In genomic region chr9:35748858-35749514, GRCh38 we compare ENCODE assay signal across 8 cellular contexts. TPM values are rescaled to one million over a fixed set of nuclear protein-coding genes. Genes with fewer than 3 reads are reported as not detected.
A peak's percentile ranks its signal among the peaks of the same experiment; 100 is the strongest.
DNase-seq lines count a peak whose midpoint lies in the region; ATAC-seq and TF ChIP-seq lines count a peak whose summit lies in the region.

Gene GBA2 (minus strand): TSS chr9:35749228. CDS start chr9:35748704, 524 bp downstream.
Gene RGP1 (plus strand): TSS chr9:35749287. CDS start chr9:35749756, 469 bp downstream.

- ATAC-seq in DND-41 (ENCODE audit: insufficient read depth, low read depth) (peak; percentile 81), GM21717 (IDR thresholded peaks at IDR 0.05; ENCODE audit: unreplicated experiment) (peak; percentile 71)

- peaks cover 32% of the 10 kb centered on the region for H3K4me1 Mint-ChIP-seq in activated naive CD4-positive, alpha-beta T cell treated with anti-CD3 and anti-CD28 coated beads for 36 hours (ENCODE audit: low read depth)

- H3K4me3 Mint-ChIP-seq in activated naive CD4-positive, alpha-beta T cell treated with anti-CD3 and anti-CD28 coated beads for 36 hours, result peak within 1 kb of the TSS; percentile 89

- intact Hi-C loops in activated naive CD4-positive, alpha-beta T cell treated with anti-CD3 and anti-CD28 coated beads for 36 hours (cut with micrococcal nuclease), result loop anchor here (1.0 to 5.0 kb wide), 7 partner anchors 13 to 632 kb away; partner anchors contain the start of genes ATOSB, CREB3, HINT2 and TLN1
- intact Hi-C loops in tibial artery (cut with DNase I; ENCODE audit: low total_unique reads), result loop anchor here (10.0 kb wide), 1 partner anchor 66 kb away; the partner anchor contains the start of genes HINT2 and SPAG8

- peak within 1 kb of the TSS; percentile 57 for H3K27ac ChIP-seq in DND-41 (ENCODE audit: low read length)
- H3K27ac ChIP-seq in neural cell (ENCODE audit: low read length), result peak within 1 kb of the TSS; percentile 89
- H3K27ac ChIP-seq in tibial artery, result peak within 1 kb of the TSS; percentile 79 to 91

- H3K9me3 Mint-ChIP-seq in activated naive CD4-positive, alpha-beta T cell treated with anti-CD3 and anti-CD28 coated beads for 36 hours, result no peaks in the 10 kb centered on the region

- H3K9ac ChIP-seq in DND-41 (ENCODE audit: low read depth, low read length), result peak within 1 kb of the TSS; percentile 70
- peak within 1 kb of the TSS; percentile 88 for H3K9ac ChIP-seq in neural cell (ENCODE audit: low read length)

- H3K79me2 ChIP-seq in DND-41 (ENCODE audit: insufficient read depth, low read length), result peaks cover 21% of the 10 kb centered on the region
- H3K79me2 ChIP-seq in neural cell (replicated peaks; ENCODE audit: insufficient read depth, low read length), result peaks cover 38% of the 10 kb centered on the region

- no peaks in the 10 kb centered on the region for H3K9me3 ChIP-seq in DND-41 (ENCODE audit: insufficient read depth, low read length, severe bottlenecking)
- H3K9me3 ChIP-seq in neural cell (ENCODE audit: low read length), result no peaks in the 10 kb centered on the region
- H3K9me3 ChIP-seq in tibial artery, result no peaks in the 10 kb centered on the region

- CTCF ChIA-PET in activated naive CD4-positive, alpha-beta T cell treated with anti-CD3 and anti-CD28 coated beads for 36 hours (lab: Charles Lee), result interaction anchor here (0.8 to 7.2 kb wide), 15 partner anchors 7 to 145 kb away, joined by 3 to 59 read pairs (median 5); partner anchors contain the start of genes CREB3, HINT2 and TLN1

- no peaks in the 10 kb centered on the region for H3F3A ChIP-seq in neural cell (ENCODE audit: insufficient read depth, low read length, poor library complexity, severe bottlenecking)

- peaks cover 49% of the 10 kb centered on the region for H3K4me1 ChIP-seq in DND-41 (ENCODE audit: insufficient read depth, low read length)
- peaks cover 0 to 56% (median 47%) of the 10 kb centered on the region in 4 donors for H3K4me1 ChIP-seq in tibial artery

- H3K27me3 Mint-ChIP-seq in activated naive CD4-positive, alpha-beta T cell treated with anti-CD3 and anti-CD28 coated beads for 36 hours (ENCODE audit: low read depth), result no peaks in the 10 kb centered on the region

- no peak for TF ChIP-seq CTCF in DND-41 (IDR thresholded peaks at IDR 0.05; ENCODE audit: borderline replicate concordance, extremely low read depth, low read length, poor library complexity, severe bottlenecking)
- TF ChIP-seq CTCF in neural cell (IDR thresholded peaks at IDR 0.05; ENCODE audit: poor library complexity, severe bottlenecking), result no peak
- no peak for TF ChIP-seq CTCF in tibial artery (IDR thresholded peaks at IDR 0.05)

- H3K36me3 ChIP-seq in DND-41 (ENCODE audit: insufficient read depth, low read length) (peaks cover 24% of the 10 kb centered on the region), neural cell (ENCODE audit: insufficient read depth, low read length) (peaks cover 1% of the 10 kb centered on the region), tibial artery (peaks cover 30 to 48% (median 38%) of the 10 kb centered on the region in 3 donors)

- H3K4me2 ChIP-seq in DND-41 (ENCODE audit: insufficient read depth, low read length), result peak within 1 kb of the TSS; percentile 98
- peak within 1 kb of the TSS; percentile 99 for H3K4me2 ChIP-seq in neural cell (ENCODE audit: low read length)

- no peaks in the 10 kb centered on the region for H4K20me1 ChIP-seq in DND-41 (ENCODE audit: insufficient read depth, low read length)
- no peaks in the 10 kb centered on the region for H4K20me1 ChIP-seq in neural cell (ENCODE audit: insufficient read depth)

- H2AFZ ChIP-seq in DND-41 (ENCODE audit: low read depth, low read length), result peak within 1 kb of the TSS; percentile 73
- H2AFZ ChIP-seq in neural cell (ENCODE audit: low read depth, low read length), result peak within 1 kb of the TSS; percentile 75

- peak; percentile 30 for TF ChIP-seq EP300 in neural cell (conservative IDR thresholded peaks at IDR 0.05; ENCODE audit: poor library complexity, severe bottlenecking)

- peak within 1 kb of the TSS; percentile 88 for H3K27ac Mint-ChIP-seq in activated naive CD4-positive, alpha-beta T cell treated with anti-CD3 and anti-CD28 coated beads for 36 hours

- H3K9me2 ChIP-seq in neural cell (ENCODE audit: insufficient read depth, low read length), result no peaks in the 10 kb centered on the region

- DNase-seq in DND-41, result peak; percentile 52
- DNase-seq in Jurkat, Clone E6-1 (ENCODE audit: low read depth, low spot score), result no peak
- peak; percentile 6 for DNase-seq in SHP77 treated with DMSO at 0.1 percent for 48 hours (lab: John Stamatoyannopoulos, UW)
- DNase-seq in activated naive CD4-positive, alpha-beta T cell treated with anti-CD3 and anti-CD28 coated beads for 36 hours, result peak; percentile 67
- DNase-seq in foreskin melanocyte, result peak; percentile 39
- peak; percentile 71 to 90 for DNase-seq in tibial artery

- no peak for TF ChIP-seq RAD21 in neural cell (conservative IDR thresholded peaks at IDR 0.05)

- peaks cover 7% of the 10 kb centered on the region for H3K36me3 Mint-ChIP-seq in activated naive CD4-positive, alpha-beta T cell treated with anti-CD3 and anti-CD28 coated beads for 36 hours (ENCODE audit: low read depth)

- H3K4me3 ChIP-seq in DND-41 (ENCODE audit: low read depth in 1 of 2, low read length in 2 of 2), result peak within 1 kb of the TSS; percentile 69 to 78
- peak within 1 kb of the TSS; percentile 76 for H3K4me3 ChIP-seq in Jurkat, Clone E6-1 (ENCODE audit: low read length)
- H3K4me3 ChIP-seq in neural cell (ENCODE audit: low read length), result peak within 1 kb of the TSS; percentile 93
- peak within 1 kb of the TSS; percentile 62 to 91 for H3K4me3 ChIP-seq in tibial artery

- H3K27me3 ChIP-seq in DND-41 (ENCODE audit: insufficient read depth, low read length, poor library complexity) (no peaks in the 10 kb centered on the region), neural cell (ENCODE audit: insufficient read depth, low read depth, low read length) (no peaks in the 10 kb centered on the region), tibial artery (no peaks in the 10 kb centered on the region)

TF ChIP-seq in neural cell, 6 proteins besides CTCF, POLR2A, EP300 and RAD21:
- TF ChIP-seq SMC3 (conservative IDR thresholded peaks at IDR 0.05; ENCODE audit: poor library complexity), result no peak
- no peak for TF ChIP-seq TAF1 (IDR thresholded peaks at IDR 0.05; ENCODE audit: low read depth)
- peak; percentile 84 for TF ChIP-seq POLR2AphosphoS5 (IDR thresholded peaks at IDR 0.05)
- TF ChIP-seq EZH2 (IDR thresholded peaks at IDR 0.05; ENCODE audit: borderline replicate concordance, insufficient read depth, low read length, poor library complexity, severe bottlenecking), result no peak
- TF ChIP-seq REST (IDR thresholded peaks at IDR 0.05; ENCODE audit: borderline replicate concordance), result no peak
- TF ChIP-seq MXI1 (conservative IDR thresholded peaks at IDR 0.05; ENCODE audit: poor library complexity, severe bottlenecking), result peak; percentile 66

RNA-seq across cellular contexts. Expression of gene GBA2, which starts in this region (rescaled TPM):
- 45.1 TPM for polyA plus RNA-seq in Jurkat, Clone E6-1 (2012; ENCODE audit: insufficient read depth, insufficient read length)
- total RNA-seq in activated naive CD4-positive, alpha-beta T cell treated with anti-CD3 and anti-CD28 coated beads for 36 hours, result 10 to 100 TPM; 20.3 to 22.7 TPM
- polyA plus RNA-seq in neural cell, result 102 and 113 TPM in 2 replicates
- 66.0 and 79.1 TPM in 2 replicates for polyA minus RNA-seq in neural cell

RNA-seq across cellular contexts. Expression of gene RGP1, which starts in this region (rescaled TPM):
- polyA plus RNA-seq in Jurkat, Clone E6-1 (2012; ENCODE audit: insufficient read depth, insufficient read length), result 11.4 TPM
- 10 to 100 TPM; 12.0 to 13.3 TPM for total RNA-seq in activated naive CD4-positive, alpha-beta T cell treated with anti-CD3 and anti-CD28 coated beads for 36 hours
- polyA plus RNA-seq in neural cell, result 8.1 and 9.9 TPM in 2 replicates
- 20.2 and 24.9 TPM in 2 replicates for polyA minus RNA-seq in neural cell
